In the genomic region with DNA sequence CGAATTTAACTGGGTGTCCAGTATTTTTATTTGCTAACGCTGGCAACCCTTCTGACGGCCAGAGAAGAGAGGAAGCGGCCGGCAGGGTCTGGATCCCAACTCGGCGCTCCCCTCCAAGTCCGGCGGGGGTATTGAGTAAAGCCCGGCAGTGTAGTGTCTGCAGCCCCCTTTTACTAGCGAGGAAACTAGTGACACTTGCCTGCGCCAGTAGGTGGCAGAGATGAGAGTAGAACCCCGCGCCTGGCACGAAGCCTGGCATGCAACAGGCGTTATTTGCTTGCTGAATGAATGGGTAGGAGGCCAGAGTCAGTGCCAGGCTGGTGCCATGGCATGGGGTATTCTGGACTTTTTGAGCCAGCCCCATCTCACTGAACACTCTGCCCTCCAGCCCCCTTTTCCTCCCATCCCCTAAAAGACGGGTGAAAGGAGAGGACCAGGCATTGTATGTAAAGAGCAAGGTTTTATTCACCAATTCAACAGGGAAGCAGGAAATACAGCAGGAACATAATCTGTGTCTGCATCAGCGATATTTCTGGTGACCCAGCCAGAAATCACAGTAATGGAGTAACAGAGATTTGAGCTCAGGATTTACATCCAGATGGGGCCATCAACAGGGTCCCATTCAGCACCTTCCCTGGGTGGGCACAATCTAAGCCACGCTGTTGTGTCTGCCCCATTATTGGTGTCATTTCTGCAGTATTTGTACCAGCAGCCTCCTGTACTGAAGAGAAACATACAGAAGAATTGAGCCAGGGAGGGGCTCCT, we compare ENCODE assay signal across 8 cellular contexts. TPM values are rescaled to one million over a fixed set of nuclear protein-coding genes. Genes with fewer than 3 reads are reported as not detected.
DNase-seq lines count a peak whose midpoint lies in the region; ATAC-seq, FAIRE-seq and TF ChIP-seq lines count a peak whose summit lies in the region.

No MANE protein-coding gene starts in this region.

- H3K9me3 ChIP-seq in HepG2 (ENCODE audit: low read length), result no peaks in the 10 kb centered on the region

- H4K20me1 ChIP-seq in HepG2 (ENCODE audit: insufficient read depth, low read length), result no peaks in the 10 kb centered on the region

- peak overlapping the region; percentile 83 for H3K27ac ChIP-seq in HepG2 (ENCODE audit: extremely low read length, insufficient read depth, low read length)

- intact Hi-C loops in HepG2 (cut with micrococcal nuclease; ENCODE audit: unreplicated experiment), result loop anchor here (1.0 to 10.0 kb wide), 4 partner anchors 55 to 280 kb away; a partner anchor contains a TSS

- H3K27me3 ChIP-seq in HepG2 (ENCODE audit: control insufficient read depth in 1 of 2, insufficient read depth in 2 of 2, low read length in 2 of 2), result no peaks in the 10 kb centered on the region; a peak in 1 of 5 replicates

- FAIRE-seq in HepG2 (lab: Jason Lieb, UNC) (no peak), GM12892 (lab: Jason Lieb, UNC) (no peak)

- TF ChIP-seq RAD21 in HepG2 (CRISPR knock-in tag; IDR thresholded peaks at IDR 0.05), result peak; percentile 39; the same call in 1 of the 2 replicates

- in situ Hi-C loops in HepG2 (cut with HindIII; ENCODE audit: extremely low pct_ligation_motif_present, low pct_unique_long_range_greater_than_20kb), result loop anchor here (5.0 to 10.0 kb wide), 2 partner anchors 68 to 270 kb away; no protein-coding TSS in a partner anchor

- POLR2A ChIA-PET in HepG2 (lab: Yijun Ruan, JAX), result interaction anchor here (1.0 to 6.7 kb wide), 12 partner anchors 11 to 80 kb away, joined by 4 to 47 read pairs (median 6); a partner anchor contains a TSS

- CTCF ChIA-PET in HepG2 (lab: Yijun Ruan, JAX; ENCODE audit: low intra/inter-chr PET ratio, low total read pairs), result interaction anchor here (1.6 to 1.7 kb wide), 2 partner anchors 56 to 273 kb away, joined by 4 to 6 read pairs; no protein-coding TSS in a partner anchor

- peaks cover 0 to 3% of the 10 kb centered on the region in 2 experiments; a peak in 3 of 5 replicates for H3K36me3 ChIP-seq in HepG2 (replicated peaks in 1 of 2; ENCODE audit: control insufficient read depth in 1 of 2, insufficient read depth in 2 of 2, low read length in 2 of 2)

- peak overlapping the region; percentile 88 for H3K9ac ChIP-seq in HepG2 (ENCODE audit: insufficient read depth, low read depth, low read length)

- TF ChIP-seq EP300 in HepG2 (IDR thresholded peaks at IDR 0.05; ENCODE audit: low read depth in 2 of 2, low read length in 2 of 2) (no peak), HepG2 (CRISPR knock-in tag; IDR thresholded peaks at IDR 0.05; ENCODE audit: borderline replicate concordance) (no peak)

- peak overlapping the region; percentile 18 for H2AFZ ChIP-seq in HepG2 (ENCODE audit: low read length)

- TSS peak; percentile 90 for BruUV-seq in HepG2 (replicated peaks; lab: Mats Ljungman, UMichigan)

- peak overlapping the region; percentile 100 for H3K4me2 ChIP-seq in HepG2 (ENCODE audit: low read depth, low read length)

- peak overlapping the region; percentile 74 to 89 (median 85) for H3K4me3 ChIP-seq in HepG2 (replicated peaks in 1 of 3; ENCODE audit: insufficient read depth in 1 of 3, low read depth in 2 of 3, low read length in 3 of 3)

- peak; percentile 73 for TF ChIP-seq CTCF in HepG2 (CRISPR knock-in tag; IDR thresholded peaks at IDR 0.05)

- TF ChIP-seq POLR2A in HepG2 (IDR thresholded peaks at IDR 0.05; ENCODE audit: insufficient read depth in 1 of 2, low read depth in 2 of 2, low read length in 2 of 2) (no peak), GM12892 (IDR thresholded peaks at IDR 0.05; ENCODE audit: low read depth, low read length) (no peak)

- peaks cover 14% of the 10 kb centered on the region for H3K79me2 ChIP-seq in HepG2 (ENCODE audit: insufficient read depth, low read length)

- ATAC-seq in HG03342 (IDR thresholded peaks at IDR 0.05; ENCODE audit: unreplicated experiment) (peak; percentile 29), HepG2 (peak; percentile 35)

- DNase-seq in ELR (ENCODE audit: low read depth) (peak; percentile 86), NCI-H526 treated with DMSO at 0.1 percent for 48 hours (lab: John Stamatoyannopoulos, UW) (peak; percentile 57), dermis blood vessel endothelial cell (peak; percentile 90), HepG2 (ENCODE audit: low spot score) (peak; percentile 73), GM12892 (ENCODE audit: insufficient read length) (no peak)
- peak; percentile 76 to 77 for DNase-seq in activated CD4-positive, alpha-beta T cell treated with anti-CD3 and anti-CD28 coated beads, Interleukin-2, amount 50 U/mL, for 4 hours
- peak; percentile 68 to 69 for DNase-seq in stimulated activated CD4-positive, alpha-beta T cell treated with anti-CD3 and anti-CD28 coated beads, Interleukin-2, amount 100 ng/mL, for 48 hours

- WGBS in HepG2 (ENCODE audit: low lambda C conversion rate), result 16% methylated on average over 13 of the region's 19 CpGs

- H3K4me1 ChIP-seq in HepG2 (ENCODE audit: insufficient read depth, low read length), result peaks cover 71% of the 10 kb centered on the region

RNA-seq across cellular contexts. Expression of a gene that starts 0.8 kb away (rescaled TPM):
- 22.1 and 26.4 TPM in 2 replicates for total RNA-seq in dermis blood vessel endothelial cell
- total RNA-seq in HepG2 (2016; rRNA removed; fragmentation: Illumina TruSeq; extraction: Trizol), result 32.5 and 35.5 TPM in 2 replicates
- 10.8 and 11.7 TPM in 2 replicates for total RNA-seq in HepG2 (2016; cell fraction: cytosol; rRNA removed; fragmentation: Illumina TruSeq; extraction: Trizol; ENCODE audit: low read depth)
- total RNA-seq in HepG2 (2016; cell fraction: insoluble cytoplasmic fraction; rRNA removed; fragmentation: Illumina TruSeq; extraction: Trizol), result 32.6 and 33.3 TPM in 2 replicates
- total RNA-seq in HepG2 (2016; cell fraction: membrane; rRNA removed; fragmentation: Illumina TruSeq; extraction: Trizol), result 18.7 and 20.1 TPM in 2 replicates
- 31.9 and 35.3 TPM in 2 replicates for total RNA-seq in HepG2 (2016; cell fraction: nucleus; rRNA removed; fragmentation: Illumina TruSeq; extraction: Trizol)
- polyA plus RNA-seq in HepG2 (2011; rRNA removed), result 20.0 and 21.9 TPM in 2 replicates
- polyA plus RNA-seq in HepG2 (2011; cell fraction: cytosol; rRNA removed), result 10.8 and 12.7 TPM in 2 replicates
- polyA plus RNA-seq in HepG2 (2011; cell fraction: nucleus; rRNA removed), result 45.9 and 52.5 TPM in 2 replicates
- 14.1 and 15.5 TPM in 2 replicates for polyA plus RNA-seq in HepG2 (2012)
- 7.3 and 8.1 TPM in 2 replicates for polyA plus RNA-seq in HepG2 (2016; cell fraction: cytosol; fragmentation: Illumina TruSeq; extraction: Trizol; ENCODE audit: low read depth)
- polyA plus RNA-seq in HepG2 (2016; cell fraction: insoluble cytoplasmic fraction; fragmentation: Illumina TruSeq; extraction: Trizol; ENCODE audit: low read depth), result 24.7 and 25.3 TPM in 2 replicates
- 13.1 and 14.1 TPM in 2 replicates for polyA plus RNA-seq in HepG2 (2016; cell fraction: membrane; fragmentation: Illumina TruSeq; extraction: Trizol; ENCODE audit: low read depth)
- polyA plus RNA-seq in HepG2 (2016; cell fraction: nucleus; fragmentation: Illumina TruSeq; extraction: Trizol; ENCODE audit: insufficient read depth, low read depth), result 60.7 and 63.6 TPM in 2 replicates
- polyA minus RNA-seq in HepG2 (2011; rRNA and poly(A)+ RNA removed; ENCODE audit: low replicate concordance), result 23.7 and 63.4 TPM in 2 replicates
- polyA minus RNA-seq in HepG2 (2011; cell fraction: cytosol; rRNA and poly(A)+ RNA removed), result 4.2 and 5.5 TPM in 2 replicates
- 27.8 and 29.0 TPM in 2 replicates for polyA minus RNA-seq in HepG2 (2011; cell fraction: nucleus; rRNA and poly(A)+ RNA removed)
- 15.7 TPM for polyA plus RNA-seq in GM12892 (2012; ENCODE audit: missing spikeins)

RNA-seq across cellular contexts. Expression of a gene that starts 3.1 kb away (rescaled TPM):
- total RNA-seq in dermis blood vessel endothelial cell (4.4 and 4.6 TPM in 2 replicates), HepG2 (2016; rRNA removed; fragmentation: Illumina TruSeq; extraction: Trizol) (15.5 and 25.4 TPM in 2 replicates)
- total RNA-seq in HepG2 (2016; cell fraction: cytosol; rRNA removed; fragmentation: Illumina TruSeq; extraction: Trizol; ENCODE audit: low read depth), result 88.1 and 117 TPM in 2 replicates
- 16.2 and 26.0 TPM in 2 replicates for total RNA-seq in HepG2 (2016; cell fraction: insoluble cytoplasmic fraction; rRNA removed; fragmentation: Illumina TruSeq; extraction: Trizol)
- total RNA-seq in HepG2 (2016; cell fraction: membrane; rRNA removed; fragmentation: Illumina TruSeq; extraction: Trizol), result 60.2 and 72.6 TPM in 2 replicates
- 10.9 and 13.4 TPM in 2 replicates for total RNA-seq in HepG2 (2016; cell fraction: nucleus; rRNA removed; fragmentation: Illumina TruSeq; extraction: Trizol)
- polyA plus RNA-seq in HepG2 (2011; rRNA removed), result 10.4 and 11.4 TPM in 2 replicates
- polyA plus RNA-seq in HepG2 (2011; cell fraction: cytosol; rRNA removed), result 5.0 and 11.2 TPM in 2 replicates
- 4.2 and 5.7 TPM in 2 replicates for polyA plus RNA-seq in HepG2 (2011; cell fraction: nucleus; rRNA removed)
- polyA plus RNA-seq in HepG2 (2012), result 5.3 and 6.5 TPM in 2 replicates
- 114 and 137 TPM in 2 replicates for polyA plus RNA-seq in HepG2 (2016; cell fraction: cytosol; fragmentation: Illumina TruSeq; extraction: Trizol; ENCODE audit: low read depth)
- 13.5 and 14.0 TPM in 2 replicates for polyA plus RNA-seq in HepG2 (2016; cell fraction: insoluble cytoplasmic fraction; fragmentation: Illumina TruSeq; extraction: Trizol; ENCODE audit: low read depth)
- 57.5 and 62.3 TPM in 2 replicates for polyA plus RNA-seq in HepG2 (2016; cell fraction: membrane; fragmentation: Illumina TruSeq; extraction: Trizol; ENCODE audit: low read depth)
- polyA plus RNA-seq in HepG2 (2016; cell fraction: nucleus; fragmentation: Illumina TruSeq; extraction: Trizol; ENCODE audit: insufficient read depth, low read depth), result 20.7 and 22.2 TPM in 2 replicates
- polyA minus RNA-seq in HepG2 (2011; rRNA and poly(A)+ RNA removed; ENCODE audit: low replicate concordance), result 3.7 TPM in 1 of 2 replicates, not detected in the other
- polyA minus RNA-seq in HepG2 (2011; cell fraction: cytosol; rRNA and poly(A)+ RNA removed), result 1.3 and 2.9 TPM in 2 replicates
- polyA minus RNA-seq in HepG2 (2011; cell fraction: nucleus; rRNA and poly(A)+ RNA removed), result 1.1 and 1.2 TPM in 2 replicates
- 1.8 TPM for polyA plus RNA-seq in GM12892 (2012; ENCODE audit: missing spikeins)

RNA-seq across cellular contexts. Expression of a gene that starts 54.1 kb away (rescaled TPM):
- 14.5 and 18.5 TPM in 2 replicates for total RNA-seq in dermis blood vessel endothelial cell
- 21.5 and 23.7 TPM in 2 replicates for total RNA-seq in HepG2 (2016; rRNA removed; fragmentation: Illumina TruSeq; extraction: Trizol)
- total RNA-seq in HepG2 (2016; cell fraction: cytosol; rRNA removed; fragmentation: Illumina TruSeq; extraction: Trizol; ENCODE audit: low read depth), result 5.3 and 7.3 TPM in 2 replicates
- total RNA-seq in HepG2 (2016; cell fraction: insoluble cytoplasmic fraction; rRNA removed; fragmentation: Illumina TruSeq; extraction: Trizol), result 24.0 and 25.1 TPM in 2 replicates
- 11.5 and 12.3 TPM in 2 replicates for total RNA-seq in HepG2 (2016; cell fraction: membrane; rRNA removed; fragmentation: Illumina TruSeq; extraction: Trizol)
- 14.5 and 18.1 TPM in 2 replicates for total RNA-seq in HepG2 (2016; cell fraction: nucleus; rRNA removed; fragmentation: Illumina TruSeq; extraction: Trizol)
- polyA plus RNA-seq in HepG2 (2011; rRNA removed), result 10.9 and 11.4 TPM in 2 replicates
- 8.2 and 10.4 TPM in 2 replicates for polyA plus RNA-seq in HepG2 (2011; cell fraction: cytosol; rRNA removed)
- 9.0 and 10.7 TPM in 2 replicates for polyA plus RNA-seq in HepG2 (2011; cell fraction: nucleus; rRNA removed)
- polyA plus RNA-seq in HepG2 (2012), result 7.4 and 9.0 TPM in 2 replicates
- polyA plus RNA-seq in HepG2 (2016; cell fraction: cytosol; fragmentation: Illumina TruSeq; extraction: Trizol; ENCODE audit: low read depth), result 6.4 and 6.7 TPM in 2 replicates
- 20.5 and 21.3 TPM in 2 replicates for polyA plus RNA-seq in HepG2 (2016; cell fraction: insoluble cytoplasmic fraction; fragmentation: Illumina TruSeq; extraction: Trizol; ENCODE audit: low read depth)
- 8.9 and 9.9 TPM in 2 replicates for polyA plus RNA-seq in HepG2 (2016; cell fraction: membrane; fragmentation: Illumina TruSeq; extraction: Trizol; ENCODE audit: low read depth)
- 22.1 and 26.1 TPM in 2 replicates for polyA plus RNA-seq in HepG2 (2016; cell fraction: nucleus; fragmentation: Illumina TruSeq; extraction: Trizol; ENCODE audit: insufficient read depth, low read depth)
- 5.9 and 16.0 TPM in 2 replicates for polyA minus RNA-seq in HepG2 (2011; rRNA and poly(A)+ RNA removed; ENCODE audit: low replicate concordance)
- 6.9 and 8.2 TPM in 2 replicates for polyA minus RNA-seq in HepG2 (2011; cell fraction: cytosol; rRNA and poly(A)+ RNA removed)
- 16.1 and 23.2 TPM in 2 replicates for polyA minus RNA-seq in HepG2 (2011; cell fraction: nucleus; rRNA and poly(A)+ RNA removed)
- polyA plus RNA-seq in GM12892 (2012; ENCODE audit: missing spikeins), result 10.1 TPM
